18 cellular contexts compared by ENCODE assay signal in the genomic region with DNA sequence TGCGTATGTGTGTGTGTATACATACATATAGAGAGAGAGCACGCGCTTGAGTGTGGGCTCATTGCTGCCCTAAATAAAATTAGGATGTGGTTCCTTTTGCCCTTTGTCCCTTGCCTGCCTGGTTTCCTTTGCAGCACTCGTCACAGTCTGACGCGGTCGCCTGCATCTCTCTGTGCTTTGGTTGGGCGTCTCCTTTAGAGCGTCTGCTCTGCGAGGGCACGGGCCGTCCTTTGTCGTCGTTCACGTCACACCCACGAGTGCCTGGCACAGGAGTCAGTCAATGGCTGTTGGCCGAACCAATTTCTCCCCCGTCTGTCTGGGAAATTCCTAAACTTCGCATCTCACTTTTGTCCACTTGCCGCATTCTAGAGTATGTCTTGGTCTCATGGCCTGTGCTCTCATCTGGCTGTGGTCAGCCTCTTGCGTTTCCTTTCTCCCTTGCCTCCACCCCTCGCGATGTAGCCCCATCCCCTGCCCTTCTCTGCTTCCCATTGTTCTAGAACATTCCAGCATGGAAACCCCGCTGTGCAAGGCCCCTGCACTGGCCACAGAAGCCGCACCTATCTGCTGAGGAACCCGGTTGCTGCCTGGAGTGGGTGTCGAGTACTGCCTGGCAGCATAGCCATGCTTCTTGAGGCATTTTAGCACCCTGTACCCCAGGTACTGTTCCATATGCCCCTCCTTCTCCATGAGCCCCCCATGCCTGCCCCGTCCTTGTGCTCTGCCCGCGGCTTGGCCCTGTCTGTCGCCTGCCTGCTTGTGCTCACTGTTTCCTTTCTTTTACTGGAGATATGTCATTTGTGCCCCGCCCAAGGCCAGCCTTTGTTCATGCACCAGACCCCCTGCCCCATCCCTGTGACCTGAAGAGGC. TPM values are rescaled to one million over a fixed set of nuclear protein-coding genes. Genes with fewer than 3 reads are reported as not detected.
DNase-seq lines count a peak whose midpoint lies in the region; ATAC-seq and TF ChIP-seq lines count a peak whose summit lies in the region.
"Had no signal": no experiment of that assay in that cellular context is flagged by ENCODE, and none has a peak within 500 bp of the region (broad histone marks: within the 10 kb centered on the region; RNA-seq: fewer than 3 reads in every experiment).

No MANE protein-coding gene starts in this region.

- intact Hi-C loops in activated CD8-positive, alpha-beta T cell treated with anti-CD3 and anti-CD28 coated beads for 36 hours (cut with micrococcal nuclease), result no loop called here
- intact Hi-C loops in spleen (cut with DNase I; ENCODE audit: low total_unique reads), result loop anchor here (10.0 kb wide), 1 partner anchor 47 kb away; the partner anchor contains the start of gene UVSSA

- H3K4me2 ChIP-seq in SK-N-SH, result no peak overlapping the region

- H3K4me3 ChIP-seq in spleen (no peak overlapping the region), SK-N-SH (ENCODE audit: low read depth in 2 of 2, low read length in 1 of 2) (no peak overlapping the region)

- no peaks in the 10 kb centered on the region for H3K27me3 Mint-ChIP-seq in activated CD8-positive, alpha-beta T cell treated with anti-CD3 and anti-CD28 coated beads for 36 hours
- H3K27me3 Mint-ChIP-seq: activated CD4-positive, alpha-beta T cell treated with anti-CD3 and anti-CD28 coated beads, Interleukin-2, amount 10 ng/mL, durations not matched to agents 24 days and 14 days had no signal

- H3K4me1 ChIP-seq in spleen (peaks cover 17 to 96% (median 69%) of the 10 kb centered on the region in 6 donors), SK-N-SH (ENCODE audit: control insufficient read depth in 1 of 2, insufficient read depth in 2 of 2, low read depth in 1 of 2, low read length in 1 of 2) (peaks cover 0 to 3% of the 10 kb centered on the region in 2 experiments; a peak in 1 of 4 replicates)

- H4K20me1 ChIP-seq in SK-N-SH (ENCODE audit: insufficient read depth), result peaks cover 75% of the 10 kb centered on the region

- TF ChIP-seq POLR2A in spleen (IDR thresholded peaks at IDR 0.05), result no peak

- H3K9ac ChIP-seq in SK-N-SH, result no peak overlapping the region

- ATAC-seq in activated naive CD4-positive, alpha-beta T cell treated with anti-CD3 and anti-CD28 coated beads, Interleukin-2, amount 50 U/mL, for 72 hours, result no peak
- ATAC-seq in activated CD8-positive, alpha-beta T cell treated with anti-CD3 and anti-CD28 coated beads for 36 hours, result no peak
- ATAC-seq: activated T-cell treated with anti-CD3 and anti-CD28 coated beads, Interleukin-2, amount 50 U/mL, for 72 hours; HCT116; stimulated activated naive CD8-positive, alpha-beta T cell treated with anti-CD3 and anti-CD28 coated beads, Interleukin-15, Interleukin-2, amounts not matched to agents 100 U/mL and 50 U/mL, for 24 hours had no signal

- peak in 1 of 2 donors; percentile 30 for DNase-seq in activated naive CD4-positive, alpha-beta T cell treated with anti-CD3 and anti-CD28 coated beads, Interleukin-2, amount 50 U/mL, for 72 hours (ENCODE audit: low spot score in 2 of 2)
- DNase-seq in activated naive CD4-positive, alpha-beta T cell (lab: John Stamatoyannopoulos, UW), result no peak
- DNase-seq in activated CD8-positive, alpha-beta T cell treated with anti-CD3 and anti-CD28 coated beads for 36 hours, result no peak
- peak; percentile 58 for DNase-seq in iPS-NIHi11 (ENCODE audit: low spot score)
- DNase-seq in spleen, result peak; percentile 69
- DNase-seq in glomerular visceral epithelial cell (ENCODE audit: extremely low spot score), result no peak
- DNase-seq in anterior cingulate cortex (lab: John Stamatoyannopoulos, UW), result no peak
- DNase-seq in SK-N-SH, result no peak
- DNase-seq: activated CD4-positive, alpha-beta T cell treated with anti-CD3 and anti-CD28 coated beads, Interleukin-2, amount 10 ng/mL, durations not matched to agents 24 days and 14 days; activated T-cell treated with anti-CD3 and anti-CD28 coated beads, Interleukin-2, amount 50 U/mL, for 72 hours; amniotic stem cell; KG1; NCI-H1105; NK-92 treated with Interleukin-12 subunit alpha and Interleukin-12 subunit beta, amount 100 ng/mL, for 24 hours; SHP77 treated with DMSO at 0.1 percent for 48 hours; small intestine; stimulated activated naive CD8-positive, alpha-beta T cell treated with anti-CD3 and anti-CD28 coated beads, Interleukin-15, Interleukin-2, amounts not matched to agents 100 U/mL and 50 U/mL, for 24 hours had no signal

- peaks cover 51% of the 10 kb centered on the region for H3K4me1 Mint-ChIP-seq in activated CD8-positive, alpha-beta T cell treated with anti-CD3 and anti-CD28 coated beads for 36 hours (ENCODE audit: low read depth)

- peaks cover 0 to 4% of the 10 kb centered on the region in 2 donors for H3K36me3 Mint-ChIP-seq in activated naive CD4-positive, alpha-beta T cell treated with anti-CD3 and anti-CD28 coated beads, Interleukin-2, amount 50 U/mL, for 72 hours
- peaks cover 23% of the 10 kb centered on the region for H3K36me3 Mint-ChIP-seq in activated CD8-positive, alpha-beta T cell treated with anti-CD3 and anti-CD28 coated beads for 36 hours (ENCODE audit: low read depth)

- peaks cover 91% of the 10 kb centered on the region for H3K79me2 ChIP-seq in SK-N-SH (ENCODE audit: insufficient read depth)

- H3K27ac ChIP-seq in spleen (peak overlapping the region in 3 of 8 donors; percentile 57 to 95 (median 93)), SK-N-SH (ENCODE audit: low read depth in 2 of 2, low read length in 1 of 2) (no peak overlapping the region)

- no peak for TF ChIP-seq EP300 in SK-N-SH (IDR thresholded peaks at IDR 0.05; ENCODE audit: borderline replicate concordance in 1 of 2, low read depth in 1 of 2, low read length in 1 of 2)

- 75 to 90% (median 89%) methylated on average over 32 of the region's 32 CpGs for WGBS in spleen, 5 donors
- WGBS in SK-N-SH (ENCODE audit: low lambda C conversion rate), result 96% methylated on average over 31 of the region's 32 CpGs

- no peaks in the 10 kb centered on the region for H3K9me2 ChIP-seq in SK-N-SH

- H3K27me3 ChIP-seq in spleen (replicated peaks in 1 of 7) (no peaks in the 10 kb centered on the region), SK-N-SH (ENCODE audit: insufficient read depth) (no peaks in the 10 kb centered on the region)

- TF ChIP-seq CTCF in activated CD8-positive, alpha-beta T cell treated with anti-CD3 and anti-CD28 coated beads for 36 hours (IDR thresholded peaks at IDR 0.05), result no peak
- TF ChIP-seq CTCF in spleen (IDR thresholded peaks at IDR 0.05 in 8 of 11, conservative IDR thresholded peaks at IDR 0.05 in 3 of 11) (no peak), SK-N-SH (IDR thresholded peaks at IDR 0.05) (no peak)

- no peak for TF ChIP-seq RAD21 in SK-N-SH (IDR thresholded peaks at IDR 0.05; ENCODE audit: low read length)

- H3K9me3 ChIP-seq in spleen, result no peaks in the 10 kb centered on the region
- H3K9me3 ChIP-seq in SK-N-SH, result no peaks in the 10 kb centered on the region

- H2AFZ ChIP-seq in SK-N-SH (ENCODE audit: low read depth), result no peak overlapping the region

- CTCF ChIA-PET in activated CD8-positive, alpha-beta T cell treated with anti-CD3 and anti-CD28 coated beads for 36 hours (lab: Charles Lee), result no interaction called here
- CTCF ChIA-PET in SK-N-SH (lab: Yijun Ruan, JAX), result no interaction called here

- peaks cover 5% of the 10 kb centered on the region for H3F3A ChIP-seq in SK-N-SH (replicated peaks; ENCODE audit: insufficient read depth)

- peaks cover 0 to 74% (median 41%) of the 10 kb centered on the region in 6 donors for H3K36me3 ChIP-seq in spleen
- H3K36me3 ChIP-seq in SK-N-SH (replicated peaks in 1 of 2; ENCODE audit: control insufficient read depth in 1 of 2, insufficient read depth in 2 of 2, low read length in 1 of 2), result peaks cover 7 to 24% of the 10 kb centered on the region in 2 experiments

- H3K9me3 Mint-ChIP-seq in activated naive CD4-positive, alpha-beta T cell treated with anti-CD3 and anti-CD28 coated beads, Interleukin-2, amount 50 U/mL, for 72 hours, result no peaks in the 10 kb centered on the region
- H3K9me3 Mint-ChIP-seq in activated CD8-positive, alpha-beta T cell treated with anti-CD3 and anti-CD28 coated beads for 36 hours, result no peaks in the 10 kb centered on the region
- H3K9me3 Mint-ChIP-seq: activated CD4-positive, alpha-beta T cell treated with anti-CD3 and anti-CD28 coated beads, Interleukin-2, amount 10 ng/mL, durations not matched to agents 24 days and 14 days; activated T-cell treated with anti-CD3 and anti-CD28 coated beads, Interleukin-2, amount 50 U/mL, for 72 hours had no signal

- POLR2A ChIA-PET in activated CD8-positive, alpha-beta T cell treated with anti-CD3 and anti-CD28 coated beads for 36 hours (lab: Charles Lee), result interaction anchor here (1.5 kb wide), 1 partner anchor 13 kb away, joined by 4 read pairs; no protein-coding TSS in a partner anchor
- POLR2A ChIA-PET in SK-N-SH (lab: Yijun Ruan, JAX), result no interaction called here

- no peak overlapping the region for H3K4me3 Mint-ChIP-seq in activated CD8-positive, alpha-beta T cell treated with anti-CD3 and anti-CD28 coated beads for 36 hours
- H3K4me3 Mint-ChIP-seq: activated CD4-positive, alpha-beta T cell treated with anti-CD3 and anti-CD28 coated beads, Interleukin-2, amount 10 ng/mL, durations not matched to agents 24 days and 14 days; activated T-cell treated with anti-CD3 and anti-CD28 coated beads, Interleukin-2, amount 50 U/mL, for 72 hours had no signal

- peak overlapping the region; percentile 55 to 67 for H3K27ac Mint-ChIP-seq in activated naive CD4-positive, alpha-beta T cell treated with anti-CD3 and anti-CD28 coated beads, Interleukin-2, amount 50 U/mL, for 72 hours
- peak overlapping the region; percentile 46 for H3K27ac Mint-ChIP-seq in activated CD8-positive, alpha-beta T cell treated with anti-CD3 and anti-CD28 coated beads for 36 hours
- H3K27ac Mint-ChIP-seq: activated CD4-positive, alpha-beta T cell treated with anti-CD3 and anti-CD28 coated beads, Interleukin-2, amount 10 ng/mL, durations not matched to agents 24 days and 14 days had no signal

RNA-seq across cellular contexts. Expression of gene MAEA, which starts 8.0 kb away (rescaled TPM):
- 10 to 100 TPM; 42.8 to 50.1 TPM for total RNA-seq in activated naive CD4-positive, alpha-beta T cell treated with anti-CD3 and anti-CD28 coated beads, Interleukin-2, amount 50 U/mL, for 72 hours
- total RNA-seq in activated CD8-positive, alpha-beta T cell treated with anti-CD3 and anti-CD28 coated beads for 36 hours, result 10 to 100 TPM; 32.3 to 37.0 TPM
- total RNA-seq in spleen, result 100 to 1,000 TPM in 1 of 7 donors, 10 to 100 TPM in 6; 64.3 to 112 (median 85.6) TPM
- polyA plus RNA-seq in spleen (10 to 100 TPM; 46.6 to 76.5 (median 58.8) TPM), SK-N-SH (2012; rRNA removed) (123 and 128 TPM in 2 replicates)
- 64.4 and 85.4 TPM in 2 replicates for polyA plus RNA-seq in SK-N-SH (2012; cell fraction: cytosol; rRNA removed)
- 196 and 274 TPM in 2 replicates for polyA plus RNA-seq in SK-N-SH (2012; cell fraction: nucleus; rRNA removed)

RNA-seq across cellular contexts. Expression of gene CTBP1, which starts 48.8 kb away (rescaled TPM):
- total RNA-seq in activated naive CD4-positive, alpha-beta T cell treated with anti-CD3 and anti-CD28 coated beads, Interleukin-2, amount 50 U/mL, for 72 hours, result 100 to 1,000 TPM in 1 of 2 donors, 10 to 100 TPM in 1; 74.7 to 177 TPM
- total RNA-seq in activated CD8-positive, alpha-beta T cell treated with anti-CD3 and anti-CD28 coated beads for 36 hours, result 100 to 1,000 TPM; 136 TPM
- 100 to 1,000 TPM; 162 to 226 (median 196) TPM for total RNA-seq in spleen
- 100 to 1,000 TPM; 101 to 176 (median 123) TPM for polyA plus RNA-seq in spleen
- 158 and 183 TPM in 2 replicates for polyA plus RNA-seq in SK-N-SH (2012; rRNA removed)
- 73.8 and 122 TPM in 2 replicates for polyA plus RNA-seq in SK-N-SH (2012; cell fraction: cytosol; rRNA removed)
- polyA plus RNA-seq in SK-N-SH (2012; cell fraction: nucleus; rRNA removed), result 419 and 467 TPM in 2 replicates

RNA-seq across cellular contexts. Expression of gene UVSSA, which starts 49.3 kb away (rescaled TPM):
- 10 to 100 TPM; 19.1 to 23.8 TPM for total RNA-seq in activated naive CD4-positive, alpha-beta T cell treated with anti-CD3 and anti-CD28 coated beads, Interleukin-2, amount 50 U/mL, for 72 hours
- total RNA-seq in activated CD8-positive, alpha-beta T cell treated with anti-CD3 and anti-CD28 coated beads for 36 hours, result 10 to 100 TPM; 18.6 to 20.2 TPM
- 10 to 100 TPM; 23.9 to 54.0 (median 37.1) TPM for total RNA-seq in spleen
- 10 to 100 TPM in 2 of 3 donors, 1 to 10 TPM in 1; 3.0 to 15.5 (median 10.3) TPM for polyA plus RNA-seq in spleen
- 14.5 and 14.9 TPM in 2 replicates for polyA plus RNA-seq in SK-N-SH (2012; rRNA removed)
- polyA plus RNA-seq in SK-N-SH (2012; cell fraction: cytosol; rRNA removed), result 5.2 and 6.2 TPM in 2 replicates
- 74.4 and 110 TPM in 2 replicates for polyA plus RNA-seq in SK-N-SH (2012; cell fraction: nucleus; rRNA removed)

Comparison
In these comparisons a context has a peak if more than half of its experiments do, and no peak if none do; other contexts are left out.
1. DNase-seq: peak in iPS-NIHi11 (single experiment) and spleen (single experiment); none in activated naive CD4-positive, alpha-beta T cell (0 of 4), activated CD8-positive, alpha-beta T cell treated with anti-CD3 and anti-CD28 coated beads for 36 hours (single experiment), glomerular visceral epithelial cell (single experiment), anterior cingulate cortex (0 of 58) and SK-N-SH (single experiment).